In the genomic region with DNA sequence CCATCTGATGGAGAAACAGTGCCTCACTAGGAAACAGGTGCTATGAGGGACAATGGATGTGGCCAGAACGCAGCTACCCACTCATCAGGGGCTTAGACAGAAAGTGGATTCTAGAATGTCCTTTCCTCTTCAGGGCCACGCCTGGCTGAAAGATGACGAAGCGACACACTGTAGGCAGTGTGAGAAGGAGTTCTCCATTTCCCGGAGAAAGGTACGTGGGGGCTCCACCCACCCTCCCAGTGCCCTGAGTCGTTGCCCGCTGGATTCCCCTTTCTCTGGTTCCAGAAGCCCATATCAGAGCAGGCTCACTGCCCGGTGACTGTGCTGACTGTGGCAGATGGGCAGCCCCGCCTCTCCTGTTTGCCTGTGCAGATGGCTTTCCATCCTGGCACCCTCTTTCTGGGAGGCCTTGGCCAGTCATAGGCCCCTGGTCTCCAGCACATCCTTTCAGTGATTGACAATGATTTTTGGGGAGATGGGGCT, we compare ENCODE assay signal across 9 cellular contexts. TPM values are rescaled to one million over a fixed set of nuclear protein-coding genes. Genes with fewer than 3 reads are reported as not detected.
DNase-seq lines count a peak whose midpoint lies in the region; ATAC-seq, FAIRE-seq and TF ChIP-seq lines count a peak whose summit lies in the region.
"Had no signal": no experiment of that assay in that cellular context is flagged by ENCODE, and none has a peak within 500 bp of the region (broad histone marks: within the 10 kb centered on the region; RNA-seq: fewer than 3 reads in every experiment).

No MANE protein-coding gene starts in this region.

- peak; percentile 76 for DNase-seq in Ammon's horn (ENCODE audit: low spot score)
- DNase-seq in NB4 (ENCODE audit: low read depth): peak; percentile 9
- DNase-seq in cerebellum (ENCODE audit: low spot score): peak; percentile 91
- DNase-seq in naive thymus-derived CD8-positive, alpha-beta T cell: no peak
- DNase-seq in stimulated activated CD4-positive, alpha-beta T cell treated with anti-CD3 and anti-CD28 coated beads, Interleukin-4, amount 100 ng/mL, for 24 hours: no peak
- no peak for DNase-seq in NCI-H2107 treated with DMSO at 0.1 percent for 48 hours (lab: John Stamatoyannopoulos, UW; ENCODE audit: unreplicated experiment)
- DNase-seq in urothelium cell line (ENCODE audit: low spot score): no peak
- DNase-seq in hepatic stellate cell (ENCODE audit: low spot score): no peak
- DNase-seq: mammary epithelial cell had no signal

- TF ChIP-seq POLR2A in NB4 (IDR thresholded peaks at IDR 0.05; ENCODE audit: extremely low read depth, insufficient read length): no peak

- no peak overlapping the region for H3K4me3 ChIP-seq in NB4 (ENCODE audit: low read depth, low read length)

- no peaks in the 10 kb centered on the region for H3K27me3 Mint-ChIP-seq in naive thymus-derived CD8-positive, alpha-beta T cell

- POLR2A ChIA-PET in naive thymus-derived CD8-positive, alpha-beta T cell (lab: Charles Lee): interaction anchor here (1.2 to 4.9 kb wide), 4 partner anchors 10 to 230 kb away, joined by 3 to 51 read pairs (median 6); a partner anchor contains a TSS

- H3K27ac Mint-ChIP-seq in naive thymus-derived CD8-positive, alpha-beta T cell: peak overlapping the region; percentile 10 to 91 (median 73)

- no peak for TF ChIP-seq CTCF in NB4 (IDR thresholded peaks at IDR 0.05; ENCODE audit: low read depth, low read length)

- peaks cover 0 to 74% (median 12%) of the 10 kb centered on the region in 3 donors for H3K36me3 Mint-ChIP-seq in naive thymus-derived CD8-positive, alpha-beta T cell

- ATAC-seq in naive thymus-derived CD8-positive, alpha-beta T cell: peak; percentile 1 to 9

- H3K4me3 Mint-ChIP-seq in naive thymus-derived CD8-positive, alpha-beta T cell: peak overlapping the region in 2 of 10 donors; percentile 22 to 26

- H3K9me3 Mint-ChIP-seq in naive thymus-derived CD8-positive, alpha-beta T cell: no peaks in the 10 kb centered on the region

- peaks cover 20 to 47% (median 43%) of the 10 kb centered on the region in 4 donors for H3K4me1 Mint-ChIP-seq in naive thymus-derived CD8-positive, alpha-beta T cell

- FAIRE-seq in urothelium cell line (lab: Jason Lieb, UNC): no peak

RNA-seq across cellular contexts. Expression of a gene that starts 16.0 kb away (rescaled TPM):
- total RNA-seq in cerebellum: 980 TPM
- 1,000 to 10,000 TPM; 1,803 to 1,897 TPM for total RNA-seq in naive thymus-derived CD8-positive, alpha-beta T cell
- polyA plus RNA-seq in naive thymus-derived CD8-positive, alpha-beta T cell: 100 to 1,000 TPM in 2 of 3 donors, 10 to 100 TPM in 1; 97.0 to 120 (median 104) TPM

RNA-seq across cellular contexts. Expression of a gene that starts 57.1 kb away (rescaled TPM):
- total RNA-seq in cerebellum: 34.5 TPM
- 10 to 100 TPM; 62.3 to 63.4 TPM for total RNA-seq in naive thymus-derived CD8-positive, alpha-beta T cell
- polyA plus RNA-seq in naive thymus-derived CD8-positive, alpha-beta T cell: 10 to 100 TPM; 27.9 to 35.3 (median 30.5) TPM

Comparison
In these comparisons a context has a peak if more than half of its experiments do, and no peak if none do; other contexts are left out.
1. DNase-seq: peak in Ammon's horn (single experiment), NB4 (single experiment) and cerebellum (single experiment); none in naive thymus-derived CD8-positive, alpha-beta T cell (0 of 10), stimulated activated CD4-positive, alpha-beta T cell treated with anti-CD3 and anti-CD28 coated beads, Interleukin-4, amount 100 ng/mL, for 24 hours (single experiment), NCI-H2107 treated with DMSO at 0.1 percent for 48 hours (single experiment), urothelium cell line (single experiment) and hepatic stellate cell (single experiment).